ENCODE assay signal across 8 cellular contexts in genomic region chr11:34366522-34366921, GRCh38. TPM values are rescaled to one million over a fixed set of nuclear protein-coding genes. Genes with fewer than 3 reads are reported as not detected.
DNase-seq lines count a peak whose midpoint lies in the region; ATAC-seq, FAIRE-seq and TF ChIP-seq lines count a peak whose summit lies in the region.

No MANE protein-coding gene starts in this region.

- no peaks in the 10 kb centered on the region for H3K9me2 ChIP-seq in OCI-LY7 (ENCODE audit: insufficient read depth, low read length)

- TF ChIP-seq CTCF in fibroblast of mammary gland (conservative IDR thresholded peaks at IDR 0.05; ENCODE audit: control insufficient read depth, insufficient read depth, low read depth, low read length) (peak; percentile 28), OCI-LY7 (conservative IDR thresholded peaks at IDR 0.05; ENCODE audit: low read length) (no peak)

- H3K9me3 ChIP-seq in OCI-LY7 (ENCODE audit: low read length) = no peaks in the 10 kb centered on the region

- DNase-seq in G401 (ENCODE audit: low spot score) = peak; percentile 9
- peak; percentile 56 for DNase-seq in NCI-H82 (lab: John Stamatoyannopoulos, UW)
- peak; percentile 53 for DNase-seq in fibroblast of mammary gland (ENCODE audit: low read depth)
- DNase-seq in activated gamma-delta T cell (lab: John Stamatoyannopoulos, UW) = no peak
- DNase-seq in sciatic nerve (ENCODE audit: low spot score) = no peak
- no peak for DNase-seq in OCI-LY7 (ENCODE audit: low spot score)

- in situ Hi-C loops in G401 (cut with HindIII; ENCODE audit: low sequenced_read_pairs) = no loop called here

- intact Hi-C loops in sciatic nerve (cut with DNase I) (no loop called here), OCI-LY7 (cut with micrococcal nuclease; ENCODE audit: unreplicated experiment) (no loop called here)

- H4K20me1 ChIP-seq in OCI-LY7 (ENCODE audit: insufficient read depth, low read length) = no peaks in the 10 kb centered on the region

- POLR2A ChIA-PET in OCI-LY7 (lab: Charles Lee) = no interaction called here

- H2AFZ ChIP-seq in OCI-LY7 (ENCODE audit: low read length) = no peak overlapping the region

- H3K4me1 ChIP-seq in OCI-LY7 (ENCODE audit: insufficient read depth, low read length, poor library complexity, severe bottlenecking) = no peaks in the 10 kb centered on the region

- FAIRE-seq in A204.1 (lab: Jason Lieb, UNC) = peak; percentile 52

- H3K4me3 ChIP-seq in fibroblast of mammary gland (ENCODE audit: control insufficient read depth, low read depth, low read length) = no peak overlapping the region
- H3K4me3 ChIP-seq in OCI-LY7 (ENCODE audit: low read depth, low read length, poor library complexity, severe bottlenecking) = no peak overlapping the region

- CTCF ChIA-PET in OCI-LY7 (lab: Charles Lee; ENCODE audit: unreplicated experiment) = no interaction called here

- no TSS peak for BruUV-seq in OCI-LY7 (replicated peaks; lab: Mats Ljungman, UMichigan)

- H3K4me2 ChIP-seq in OCI-LY7 (ENCODE audit: low read length) = no peak overlapping the region

- H3K27ac ChIP-seq in OCI-LY7 (ENCODE audit: low read depth, low read length, poor library complexity, severe bottlenecking) = no peak overlapping the region

- no peaks in the 10 kb centered on the region for H3K79me2 ChIP-seq in OCI-LY7 (ENCODE audit: insufficient read depth, low read depth, low read length)

- no peaks in the 10 kb centered on the region for H3K36me3 ChIP-seq in OCI-LY7 (ENCODE audit: insufficient read depth, low read length)

- no peak for ATAC-seq in sciatic nerve
- ATAC-seq in GM19351 (IDR thresholded peaks at IDR 0.05; ENCODE audit: unreplicated experiment) = no peak

RNA-seq across cellular contexts. Expression of gene ABTB2, which starts 8.7 kb away (rescaled TPM):
- total RNA-seq in G401 (2014; rRNA removed; shearing (Covaris generic)) = 1.8 and 2.9 TPM in 2 replicates
- total RNA-seq in sciatic nerve (10.5 TPM), OCI-LY7 (2022) (0.06 and 0.07 TPM in 2 replicates)
- 0.09 and 0.36 TPM in 2 replicates for total RNA-seq in OCI-LY7 (2014; rRNA removed; shearing (Covaris generic))

Comparison
In these comparisons a context has a peak if more than half of its experiments do, and no peak if none do; other contexts are left out.
1. DNase-seq: peak in G401 (single experiment), NCI-H82 (single experiment) and fibroblast of mammary gland (single experiment); none in activated gamma-delta T cell (single experiment), sciatic nerve (single experiment) and OCI-LY7 (single experiment).